9 cellular contexts compared by ENCODE assay signal in the genomic region with DNA sequence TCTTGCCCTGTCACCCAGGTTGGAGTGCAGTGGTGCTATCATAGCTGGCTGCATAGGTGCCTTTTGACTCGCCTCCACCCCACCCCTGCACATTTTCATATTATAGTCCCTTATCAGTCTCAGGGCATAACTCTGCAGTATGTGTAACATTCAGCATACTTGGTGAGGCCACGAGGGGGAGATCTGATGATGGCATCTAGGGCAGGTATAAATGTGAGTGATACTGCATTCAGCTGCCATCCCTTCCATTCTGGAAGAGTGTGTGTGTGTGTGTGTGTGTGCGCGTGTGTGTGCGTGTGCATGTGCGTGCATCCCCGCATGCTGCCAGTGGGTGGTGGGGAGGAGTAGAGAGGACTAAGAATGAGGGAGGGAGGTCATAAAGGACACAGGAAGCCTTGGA.
DNase-seq lines count a peak whose midpoint lies in the region; ATAC-seq, FAIRE-seq and TF ChIP-seq lines count a peak whose summit lies in the region.
"Had no signal": no experiment of that assay in that cellular context is flagged by ENCODE, and none has a peak within 500 bp of the region (broad histone marks: within the 10 kb centered on the region; RNA-seq: fewer than 3 reads in every experiment).

No MANE protein-coding gene starts in this region.

- H3K4me1 ChIP-seq in uterus, result no peaks in the 10 kb centered on the region

- no peak overlapping the region for H3K4me3 Mint-ChIP-seq in activated T-cell treated with anti-CD3 and anti-CD28 coated beads, Interleukin-2, amount 50 U/mL, for 24 hours

- no peaks in the 10 kb centered on the region for H3K9me3 Mint-ChIP-seq in activated T-cell treated with anti-CD3 and anti-CD28 coated beads, Interleukin-2, amount 50 U/mL, for 24 hours

- TF ChIP-seq POLR2A in uterus (IDR thresholded peaks at IDR 0.05), result no peak

- ATAC-seq in left colon, result peak; percentile 86
- no peak for ATAC-seq in GM21737 (IDR thresholded peaks at IDR 0.05; ENCODE audit: unreplicated experiment)

- H3K36me3 Mint-ChIP-seq in activated T-cell treated with anti-CD3 and anti-CD28 coated beads, Interleukin-2, amount 50 U/mL, for 24 hours (ENCODE audit: low read depth), result peaks cover 51% of the 10 kb centered on the region

- H3K27me3 ChIP-seq in GM06990 (replicated peaks; ENCODE audit: control insufficient read depth, insufficient read depth, low read length) (no peaks in the 10 kb centered on the region), uterus (no peaks in the 10 kb centered on the region)

- H3K27me3 Mint-ChIP-seq in activated T-cell treated with anti-CD3 and anti-CD28 coated beads, Interleukin-2, amount 50 U/mL, for 24 hours, result no peaks in the 10 kb centered on the region

- intact Hi-C loops in left colon (cut with DNase I, micrococcal nuclease), result no loop called here
- intact Hi-C loops in uterus (cut with DNase I; ENCODE audit: low total_unique reads), result no loop called here

- no peaks in the 10 kb centered on the region for H3K36me3 ChIP-seq in GM06990 (ENCODE audit: control insufficient read depth, insufficient read depth, low read length)
- no peaks in the 10 kb centered on the region for H3K36me3 ChIP-seq in uterus

- TF ChIP-seq CTCF in GM06990 (IDR thresholded peaks at IDR 0.05; ENCODE audit: insufficient read depth, low read length, poor library complexity, severe bottlenecking) (peak; percentile 52), uterus (IDR thresholded peaks at IDR 0.05) (no peak)

- no peak for FAIRE-seq in frontal cortex (lab: Jason Lieb, UNC)

- H3K27ac ChIP-seq in uterus, result no peak overlapping the region
- H3K27ac ChIP-seq: HL-60 had no signal

- H3K27ac Mint-ChIP-seq in activated T-cell treated with anti-CD3 and anti-CD28 coated beads, Interleukin-2, amount 50 U/mL, for 24 hours, result peak overlapping the region; percentile 85

- H3K4me1 Mint-ChIP-seq in activated T-cell treated with anti-CD3 and anti-CD28 coated beads, Interleukin-2, amount 50 U/mL, for 24 hours (ENCODE audit: low read depth), result peaks cover 92% of the 10 kb centered on the region

- peak; percentile 59 for DNase-seq in GM06990 (ENCODE audit: extremely low read depth, insufficient read length)
- DNase-seq in HuH-7 (ENCODE audit: low spot score), result peak; percentile 6
- DNase-seq in activated T-cell treated with anti-CD3 and anti-CD28 coated beads, Interleukin-2, amount 50 U/mL, for 24 hours, result peak; percentile 53
- DNase-seq in left colon, result peak; percentile 34 to 68
- no peak for DNase-seq in uterus
- DNase-seq in CD1c-positive myeloid dendritic cell (ENCODE audit: extremely low spot score), result no peak
- DNase-seq in frontal cortex (ENCODE audit: low spot score in 2 of 2), result no peak

- H3K9me3 ChIP-seq in uterus, result no peaks in the 10 kb centered on the region

- no peak overlapping the region for H3K4me3 ChIP-seq in GM06990 (replicated peaks; ENCODE audit: low read depth, low read length)
- H3K4me3 ChIP-seq in uterus, result no peak overlapping the region

Comparison
In these comparisons a context has a peak if more than half of its experiments do, and no peak if none do; other contexts are left out.
1. DNase-seq: peak in GM06990 (single experiment), HuH-7 (single experiment), activated T-cell treated with anti-CD3 and anti-CD28 coated beads, Interleukin-2, amount 50 U/mL, for 24 hours (single experiment) and left colon (2 of 2); none in uterus (0 of 2), CD1c-positive myeloid dendritic cell (single experiment) and frontal cortex (0 of 2).